9 cellular contexts compared by ENCODE assay signal in the genomic region with DNA sequence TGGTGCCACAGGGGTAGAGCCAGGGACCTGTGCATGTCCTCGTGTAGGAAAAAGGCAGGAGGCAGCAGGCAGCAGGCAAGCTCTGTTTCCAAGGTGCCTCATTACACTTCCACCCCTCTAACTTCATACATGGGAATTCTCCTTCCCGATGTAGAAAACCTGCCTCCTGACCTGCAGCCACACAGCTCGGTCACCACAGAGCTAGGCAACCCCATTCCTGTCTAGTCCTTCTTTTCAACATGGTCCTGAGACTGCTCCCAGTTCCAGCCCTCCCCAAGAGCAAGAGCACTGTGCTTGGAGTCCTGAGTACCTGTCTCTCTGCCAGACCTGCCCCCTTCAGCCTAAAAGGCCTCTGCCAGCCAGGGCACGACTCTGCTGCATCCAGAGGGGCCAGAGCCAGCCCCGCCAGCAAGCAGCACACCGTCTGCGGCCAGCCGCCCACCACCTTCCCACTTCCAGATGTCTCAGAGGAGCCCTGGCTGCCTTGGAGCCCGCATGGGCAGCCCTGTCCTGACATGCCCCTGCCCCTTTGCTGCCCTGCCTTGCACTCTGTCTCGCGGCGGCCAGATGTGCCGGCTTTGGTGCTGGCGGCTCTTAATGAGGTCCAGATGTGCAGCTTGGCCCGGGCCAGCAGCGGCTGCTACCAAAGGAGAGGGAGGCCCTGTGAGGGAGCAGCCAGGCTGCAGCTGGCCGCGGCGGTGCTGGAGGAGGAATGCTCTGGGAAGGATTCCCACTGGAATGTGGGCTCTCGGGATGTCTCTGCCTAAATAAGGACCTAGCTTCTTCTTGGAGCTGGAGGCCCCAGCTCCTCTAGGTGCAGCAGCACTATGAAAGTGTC.
A peak's percentile ranks its signal among the peaks of the same experiment; 100 is the strongest.
DNase-seq lines count a peak whose midpoint lies in the region; ATAC-seq and TF ChIP-seq lines count a peak whose summit lies in the region.
"Had no signal": no experiment of that assay in that cellular context is flagged by ENCODE, and none has a peak within 500 bp of the region (broad histone marks: within the 10 kb centered on the region; RNA-seq: fewer than 3 reads in every experiment).

No MANE protein-coding gene starts in this region.

- DNase-seq in H4 (ENCODE audit: low spot score) (peak; percentile 85), colonic mucosa (peak; percentile 59), islet precursor cell (peak; percentile 86), smooth muscle cell of the brain vasculature (ENCODE audit: low read depth, low spot score) (peak; percentile 84), activated T-cell treated with anti-CD3 and anti-CD28 coated beads for 4 hours (no peak)
- no peak for DNase-seq in activated effector memory CD4-positive, alpha-beta T cell treated with anti-CD3 and anti-CD28 coated beads, Interleukin-2, amount 50 U/mL, for 16 hours
- DNase-seq in activated CD4-positive, alpha-beta T cell treated with anti-CD3 and anti-CD28 coated beads, Interleukin-2, amount 50 U/mL, for 4 hours = no peak
- DNase-seq: Karpas-422 had no signal

- no peak overlapping the region for H3K4me3 ChIP-seq in colonic mucosa

- no peaks in the 10 kb centered on the region for H3K9me3 ChIP-seq in colonic mucosa

- intact Hi-C loops in colonic mucosa (cut with DNase I) = no loop called here

- H3K36me3 ChIP-seq in colonic mucosa = no peaks in the 10 kb centered on the region

- no peaks in the 10 kb centered on the region for H3K4me1 ChIP-seq in colonic mucosa

- no peaks in the 10 kb centered on the region for H3K27me3 ChIP-seq in colonic mucosa

- no peak overlapping the region for H3K9ac ChIP-seq in colonic mucosa (ENCODE audit: low read depth in 2 of 2, low read length in 2 of 2)

- no peak for ATAC-seq in HG03520 (IDR thresholded peaks at IDR 0.05; ENCODE audit: unreplicated experiment)

- no peak for TF ChIP-seq CTCF in colonic mucosa (IDR thresholded peaks at IDR 0.05)

- H3K27ac ChIP-seq in colonic mucosa = no peak overlapping the region

Comparison
In these comparisons a context has a peak if more than half of its experiments do, and no peak if none do; other contexts are left out.
1. DNase-seq: peak in H4 (single experiment), colonic mucosa (single experiment), islet precursor cell (single experiment) and smooth muscle cell of the brain vasculature (single experiment); none in activated effector memory CD4-positive, alpha-beta T cell treated with anti-CD3 and anti-CD28 coated beads, Interleukin-2, amount 50 U/mL, for 16 hours (single experiment), activated T-cell treated with anti-CD3 and anti-CD28 coated beads for 4 hours (single experiment) and activated CD4-positive, alpha-beta T cell treated with anti-CD3 and anti-CD28 coated beads, Interleukin-2, amount 50 U/mL, for 4 hours (0 of 2).